Comparison of ENCODE assay signal across 1 cellular context in the genomic region with DNA sequence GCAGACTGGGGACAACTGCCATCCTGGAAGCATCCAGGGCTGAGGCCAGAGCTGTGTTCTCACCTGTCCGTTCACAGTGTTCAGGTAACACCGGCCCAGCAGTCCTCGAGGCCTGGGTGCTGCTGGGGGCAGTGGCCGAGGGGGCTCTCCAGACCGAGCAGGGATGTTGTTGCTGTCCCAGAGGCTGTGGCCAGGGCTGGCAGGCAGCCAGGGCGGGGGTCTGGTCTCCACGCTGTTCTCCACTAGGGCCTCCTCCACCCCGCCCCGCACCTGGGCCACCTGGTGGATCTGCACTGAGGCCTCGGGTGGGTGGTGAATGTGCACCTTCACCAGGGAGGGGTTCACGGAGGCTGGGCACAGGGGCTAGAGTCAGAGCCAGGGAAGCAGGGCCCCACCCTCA.
TF ChIP-seq lines count a peak whose summit lies in the region.

No MANE protein-coding gene starts in this region.

TF ChIP-seq in IMR-90, 13 proteins besides CTCF, POLR2A, EP300 and RAD21:
- TF ChIP-seq RCOR1 (IDR thresholded peaks at IDR 0.05; ENCODE audit: insufficient replicate concordance, low read length): no peak
- TF ChIP-seq SMC3 (IDR thresholded peaks at IDR 0.05; ENCODE audit: low read depth, low read length): no peak
- TF ChIP-seq MAFK (IDR thresholded peaks at IDR 0.05; ENCODE audit: low read depth, low read length): no peak
- no peak for TF ChIP-seq CEBPB (IDR thresholded peaks at IDR 0.05; ENCODE audit: low read depth, low read length)
- no peak for TF ChIP-seq FOS (IDR thresholded peaks at IDR 0.05; ENCODE audit: low read depth, low read length)
- TF ChIP-seq BHLHE40 (IDR thresholded peaks at IDR 0.05; ENCODE audit: low read depth, low read length): no peak
- TF ChIP-seq NFE2L2 (IDR thresholded peaks at IDR 0.05; ENCODE audit: low read depth, low read length): no peak
- TF ChIP-seq MXI1 (IDR thresholded peaks at IDR 0.05; ENCODE audit: borderline replicate concordance, low read depth, low read length): no peak
- TF ChIP-seq MAZ (IDR thresholded peaks at IDR 0.05; ENCODE audit: borderline replicate concordance, low read depth, low read length): no peak
- no peak for TF ChIP-seq CHD1 (IDR thresholded peaks at IDR 0.05; ENCODE audit: low read depth, low read length)
- TF ChIP-seq, protein P1, sequence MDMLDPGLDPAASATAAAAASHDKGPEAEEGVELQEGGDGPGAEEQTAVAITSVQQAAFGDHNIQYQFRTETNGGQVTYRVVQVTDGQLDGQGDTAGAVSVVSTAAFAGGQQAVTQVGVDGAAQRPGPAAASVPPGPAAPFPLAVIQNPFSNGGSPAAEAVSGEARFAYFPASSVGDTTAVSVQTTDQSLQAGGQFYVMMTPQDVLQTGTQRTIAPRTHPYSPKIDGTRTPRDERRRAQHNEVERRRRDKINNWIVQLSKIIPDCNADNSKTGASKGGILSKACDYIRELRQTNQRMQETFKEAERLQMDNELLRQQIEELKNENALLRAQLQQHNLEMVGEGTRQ (IDR thresholded peaks at IDR 0.05; ENCODE audit: low read depth, low read length): no peak
- TF ChIP-seq RFX5 (IDR thresholded peaks at IDR 0.05; ENCODE audit: low read depth, low read length): no peak
